ENCODE assay signal across 9 cellular contexts in the genomic region with DNA sequence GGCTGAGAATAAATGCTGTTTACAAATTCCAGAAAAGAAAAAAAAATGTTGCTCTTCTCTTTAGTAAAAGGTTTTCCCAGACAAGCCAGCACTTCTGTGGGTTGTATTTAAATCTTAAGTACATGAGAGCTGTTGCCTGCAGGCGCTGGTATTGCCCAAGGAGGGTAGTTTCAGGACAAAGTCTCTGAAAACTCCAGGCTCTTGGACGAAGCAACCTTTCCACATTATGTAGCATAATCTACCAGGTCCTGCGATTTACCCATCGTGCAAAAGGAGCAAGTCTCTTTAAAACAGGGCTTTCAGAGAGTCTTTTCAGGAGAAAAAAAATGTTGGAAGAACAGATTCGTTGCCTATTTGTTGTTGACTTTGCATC.
DNase-seq lines count a peak whose midpoint lies in the region; ATAC-seq, FAIRE-seq and TF ChIP-seq lines count a peak whose summit lies in the region.
"Had no signal": no experiment of that assay in that cellular context is flagged by ENCODE, and none has a peak within 500 bp of the region (broad histone marks: within the 10 kb centered on the region; RNA-seq: fewer than 3 reads in every experiment).

No MANE protein-coding gene starts in this region.

- H3K9me3 ChIP-seq in pancreas: no peaks in the 10 kb centered on the region

- peak overlapping the region in 3 of 4 donors; percentile 49 to 68 (median 55) for H3K4me3 ChIP-seq in pancreas

- no peak overlapping the region for H3K27ac ChIP-seq in pancreas
- H3K27ac ChIP-seq: cardiac muscle cell had no signal

- peak; percentile 15 for ATAC-seq in GM19043 (IDR thresholded peaks at IDR 0.05; ENCODE audit: low read depth, unreplicated experiment)
- peak; percentile 14 for ATAC-seq in HG02938 (IDR thresholded peaks at IDR 0.05; ENCODE audit: unreplicated experiment)
- ATAC-seq in central memory CD8-positive, alpha-beta T cell (replicated peaks; ENCODE audit: extremely low read depth, poor library complexity, severe bottlenecking): no peak
- no peak for ATAC-seq in pancreas

- peaks cover 4% of the 10 kb centered on the region for H3K4me1 Mint-ChIP-seq in central memory CD8-positive, alpha-beta T cell

- H3K36me3 Mint-ChIP-seq in central memory CD8-positive, alpha-beta T cell (ENCODE audit: insufficient read depth): no peaks in the 10 kb centered on the region

- H3K27me3 Mint-ChIP-seq in central memory CD8-positive, alpha-beta T cell: peaks cover 39% of the 10 kb centered on the region

- H3K4me3 Mint-ChIP-seq in central memory CD8-positive, alpha-beta T cell: peak overlapping the region; percentile 58

- intact Hi-C loops in pancreas (cut with DNase I): no loop called here

- FAIRE-seq in pancreas (lab: Jason Lieb, UNC): no peak

- no peak for DNase-seq in central memory CD8-positive, alpha-beta T cell (ENCODE audit: low spot score in 2 of 2)
- DNase-seq in pancreas (no peak), medulla oblongata (ENCODE audit: extremely low spot score) (no peak), G401 (ENCODE audit: low spot score) (no peak), SKM-1 (lab: John Stamatoyannopoulos, UW; ENCODE audit: unreplicated experiment) (no peak), SIG-M5 (lab: John Stamatoyannopoulos, UW) (no peak)

- H3K9me3 Mint-ChIP-seq in central memory CD8-positive, alpha-beta T cell: peaks cover 3% of the 10 kb centered on the region

- no peaks in the 10 kb centered on the region for H3K36me3 ChIP-seq in pancreas
- H3K36me3 ChIP-seq: cardiac muscle cell had no signal

- in situ Hi-C loops in G401 (cut with HindIII; ENCODE audit: low sequenced_read_pairs): no loop called here

- no peaks in the 10 kb centered on the region for H3K27me3 ChIP-seq in pancreas

- WGBS in pancreas, 2 donors: 31 to 39% methylated on average over 5 of the region's 5 CpGs

- H3K4me1 ChIP-seq in pancreas: no peaks in the 10 kb centered on the region

- H3K27ac Mint-ChIP-seq in central memory CD8-positive, alpha-beta T cell (ENCODE audit: low read depth): no peak overlapping the region

- no peak for TF ChIP-seq CTCF in pancreas (IDR thresholded peaks at IDR 0.05)

Comparison
In these comparisons a context has a peak if more than half of its experiments do, and no peak if none do; other contexts are left out.
1. ATAC-seq: peak in GM19043 (single experiment) and HG02938 (single experiment); none in central memory CD8-positive, alpha-beta T cell (single experiment) and pancreas (0 of 4).